Comparison of ENCODE assay signal across 2 cellular contexts in genomic region chrX:3346436-3347329, GRCh38.
TF ChIP-seq lines count a peak whose summit lies in the region.

Gene MXRA5 (minus strand): TSS chrX:3346652. CDS start chrX:3343833, 2,819 bp downstream.

TF ChIP-seq in IMR-90, 13 proteins besides CTCF, POLR2A, EP300 and RAD21:
- TF ChIP-seq CEBPB (IDR thresholded peaks at IDR 0.05; ENCODE audit: low read depth, low read length) = no peak
- TF ChIP-seq MXI1 (IDR thresholded peaks at IDR 0.05; ENCODE audit: borderline replicate concordance, low read depth, low read length) = no peak
- TF ChIP-seq RFX5 (IDR thresholded peaks at IDR 0.05; ENCODE audit: low read depth, low read length) = no peak
- TF ChIP-seq BHLHE40 (IDR thresholded peaks at IDR 0.05; ENCODE audit: low read depth, low read length) = no peak
- no peak for TF ChIP-seq USF2 (IDR thresholded peaks at IDR 0.05; ENCODE audit: low read depth, low read length)
- no peak for TF ChIP-seq MAZ (IDR thresholded peaks at IDR 0.05; ENCODE audit: borderline replicate concordance, low read depth, low read length)

TF ChIP-seq in H1, 55 proteins besides CTCF, POLR2A, EP300 and RAD21:
- TF ChIP-seq RNF2 (IDR thresholded peaks at IDR 0.05; ENCODE audit: borderline replicate concordance, low read depth, low read length, missing control alignments, poor library complexity, severe bottlenecking) = no peak
- TF ChIP-seq E2F6 (IDR thresholded peaks at IDR 0.05) = no peak
- no peak for TF ChIP-seq RFX5 (IDR thresholded peaks at IDR 0.05; ENCODE audit: borderline replicate concordance, low read depth, low read length)
- no peak for TF ChIP-seq MAFK (IDR thresholded peaks at IDR 0.05; ENCODE audit: low read depth, low read length)
- no peak for TF ChIP-seq SRF (IDR thresholded peaks at IDR 0.05; ENCODE audit: low read depth, low read length)
- no peak for TF ChIP-seq SAP30 (IDR thresholded peaks at IDR 0.05; ENCODE audit: insufficient read depth, insufficient replicate concordance, low read length)
- 0 out of 2 replicates have a peak, but pooled peaks have one; percentile 15 for TF ChIP-seq MAX (IDR thresholded peaks at IDR 0.05)
- 0 out of 2 replicates have a peak, but pooled peaks have one; percentile 16 for TF ChIP-seq TBP (IDR thresholded peaks at IDR 0.05; ENCODE audit: low read depth, low read length)
